Comparison of ENCODE assay signal across 8 cellular contexts in the genomic region with DNA sequence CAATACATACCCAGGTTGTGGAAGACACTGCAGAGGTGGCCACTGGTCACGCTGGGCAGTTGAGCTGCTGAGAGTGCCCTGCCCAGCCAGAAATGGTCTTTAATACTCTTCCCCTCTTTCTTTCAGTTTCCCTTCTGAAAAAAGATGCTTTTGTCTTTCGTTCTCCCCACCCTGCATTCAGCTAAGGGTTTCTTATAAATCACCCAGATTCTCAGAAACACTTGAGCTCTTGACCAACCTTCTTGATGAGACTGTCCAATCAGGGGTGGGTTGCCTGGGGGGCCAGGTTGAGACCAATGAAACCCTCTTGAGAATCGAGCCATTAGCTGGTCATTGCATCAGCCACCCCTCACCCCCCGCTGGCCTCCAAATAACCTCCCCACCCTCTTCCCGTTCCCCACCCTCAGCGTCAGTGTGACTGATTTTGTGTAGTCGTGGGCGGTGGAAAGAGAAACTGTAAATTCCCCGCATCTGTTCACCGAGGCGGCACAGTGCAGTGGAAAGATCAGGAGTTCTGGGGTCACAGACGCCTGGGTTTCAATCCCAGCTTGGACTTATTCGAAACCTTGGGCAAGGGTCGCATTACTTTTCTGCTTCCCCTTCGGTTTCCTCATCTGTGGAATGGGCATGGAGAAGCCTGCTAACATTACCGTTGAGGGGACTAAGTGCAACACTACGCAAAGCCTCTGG. TPM values are rescaled to one million over a fixed set of nuclear protein-coding genes. Genes with fewer than 3 reads are reported as not detected.
DNase-seq lines count a peak whose midpoint lies in the region; ATAC-seq and TF ChIP-seq lines count a peak whose summit lies in the region.

No MANE protein-coding gene starts in this region.

- H3K27me3 Mint-ChIP-seq in activated naive CD4-positive, alpha-beta T cell treated with anti-CD3 and anti-CD28 coated beads, Interleukin-2, amount 50 U/mL, for 24 hours = no peaks in the 10 kb centered on the region

- TF ChIP-seq POLR2A in GM18951 (IDR thresholded peaks at IDR 0.05; ENCODE audit: extremely low read depth, insufficient read depth, insufficient read length) (peak; percentile 50), Peyer's patch (IDR thresholded peaks at IDR 0.05) (no peak), prostate gland (IDR thresholded peaks at IDR 0.05) (no peak)

- in situ Hi-C loops in GM18951 (cut with MboI; ENCODE audit: low sequenced_read_pairs, unreplicated experiment) = loop anchor here (25.0 kb wide), 1 partner anchor 262 kb away; no protein-coding TSS in a partner anchor

- H3K4me1 Mint-ChIP-seq in activated naive CD4-positive, alpha-beta T cell treated with anti-CD3 and anti-CD28 coated beads, Interleukin-2, amount 50 U/mL, for 24 hours = peaks cover 51% of the 10 kb centered on the region

- DNase-seq in AG08396 (ENCODE audit: low spot score) (peak; percentile 84), Peyer's patch (peak; percentile 49 to 79 (median 61)), cardiac muscle cell (ENCODE audit: low read depth in 1 of 2, low spot score in 1 of 2) (peak in 1 of 2 donors; percentile 99), prostate gland (ENCODE audit: low spot score) (no peak), NCI-H128 (lab: John Stamatoyannopoulos, UW; ENCODE audit: unreplicated experiment) (no peak)

- H3K27ac ChIP-seq in Peyer's patch = peak overlapping the region; percentile 81 to 96 (median 88)
- peak overlapping the region; percentile 41 for H3K27ac ChIP-seq in cardiac muscle cell
- peak overlapping the region; percentile 68 to 78 for H3K27ac ChIP-seq in prostate gland

- H3K27me3 ChIP-seq in Peyer's patch (no peaks in the 10 kb centered on the region), cardiac muscle cell (no peaks in the 10 kb centered on the region), prostate gland (replicated peaks; ENCODE audit: insufficient read depth) (no peaks in the 10 kb centered on the region)

- peaks cover 0 to 39% (median 10%) of the 10 kb centered on the region in 4 donors for H3K4me1 ChIP-seq in Peyer's patch
- H3K4me1 ChIP-seq in cardiac muscle cell (ENCODE audit: low read depth) = peaks cover 7% of the 10 kb centered on the region
- H3K4me1 ChIP-seq in prostate gland (replicated peaks) = peaks cover 4% of the 10 kb centered on the region

- WGBS in prostate gland = 4% methylated on average over 17 of the region's 17 CpGs

- TF ChIP-seq CTCF in Peyer's patch (IDR thresholded peaks at IDR 0.05) (no peak), cardiac muscle cell (IDR thresholded peaks at IDR 0.05; ENCODE audit: low read depth, low read length) (no peak), prostate gland (IDR thresholded peaks at IDR 0.05) (no peak)

- H3K27ac Mint-ChIP-seq in activated naive CD4-positive, alpha-beta T cell treated with anti-CD3 and anti-CD28 coated beads, Interleukin-2, amount 50 U/mL, for 24 hours = peak overlapping the region; percentile 98

- H3K9me3 ChIP-seq in Peyer's patch = no peaks in the 10 kb centered on the region
- H3K9me3 ChIP-seq in cardiac muscle cell (ENCODE audit: low read depth) = no peaks in the 10 kb centered on the region
- no peaks in the 10 kb centered on the region for H3K9me3 ChIP-seq in prostate gland

- H3K36me3 ChIP-seq in Peyer's patch (no peaks in the 10 kb centered on the region), cardiac muscle cell (no peaks in the 10 kb centered on the region), prostate gland (no peaks in the 10 kb centered on the region)

- H3K9me3 Mint-ChIP-seq in activated naive CD4-positive, alpha-beta T cell treated with anti-CD3 and anti-CD28 coated beads, Interleukin-2, amount 50 U/mL, for 24 hours = no peaks in the 10 kb centered on the region

- H3K4me3 ChIP-seq in Peyer's patch (peak overlapping the region; percentile 67 to 95 (median 88)), cardiac muscle cell (peak overlapping the region; percentile 75), prostate gland (peak overlapping the region; percentile 64 to 71)

- intact Hi-C loops in prostate gland (cut with DNase I) = loop anchor here (5.0 kb wide), 2 partner anchors 68 to 138 kb away; partner anchors contain the start of genes SLC25A29 and YY1

- peak overlapping the region; percentile 99 for H3K4me3 Mint-ChIP-seq in activated naive CD4-positive, alpha-beta T cell treated with anti-CD3 and anti-CD28 coated beads, Interleukin-2, amount 50 U/mL, for 24 hours

- ATAC-seq in HG03139 (IDR thresholded peaks at IDR 0.05; ENCODE audit: unreplicated experiment) = peak; percentile 39

- peaks cover 29% of the 10 kb centered on the region for H3K36me3 Mint-ChIP-seq in activated naive CD4-positive, alpha-beta T cell treated with anti-CD3 and anti-CD28 coated beads, Interleukin-2, amount 50 U/mL, for 24 hours

RNA-seq across cellular contexts. Expression of gene WDR25, which starts 0.9 kb away (rescaled TPM):
- total RNA-seq in Peyer's patch = 10 to 100 TPM in 2 of 4 donors, 1 to 10 TPM in 2; 1.7 to 11.7 (median 10.3) TPM
- 13.1 and 17.2 TPM in 2 replicates for total RNA-seq in cardiac muscle cell
- 14.1 and 22.0 TPM in 2 replicates for polyA plus RNA-seq in cardiac muscle cell
- total RNA-seq in prostate gland = 10 to 100 TPM; 20.2 to 22.2 TPM

RNA-seq across cellular contexts. Expression of gene SLC25A47, which starts 52.3 kb away (rescaled TPM):
- total RNA-seq in Peyer's patch = 1 to 10 TPM in 1 of 4 donors, under 1 TPM in 1, not detected in 2; 0.54 to 1.2 TPM
- total RNA-seq in cardiac muscle cell = not detected in 2 replicates
- 0.09 and 0.80 TPM in 2 replicates for polyA plus RNA-seq in cardiac muscle cell
- under 1 TPM in 1 of 2 donors, not detected in 1; 0.51 TPM for total RNA-seq in prostate gland

Comparison
In these comparisons a context has a peak if more than half of its experiments do, and no peak if none do; other contexts are left out.
1. DNase-seq: peak in AG08396 (single experiment) and Peyer's patch (3 of 3); none in prostate gland (single experiment) and NCI-H128 (single experiment).
2. Peak in every context shown above with its lines, with median percentiles within 50 percentile points of each other: H3K27ac ChIP-seq and H3K4me3 ChIP-seq.